8 cellular contexts compared by ENCODE assay signal in the genomic region with DNA sequence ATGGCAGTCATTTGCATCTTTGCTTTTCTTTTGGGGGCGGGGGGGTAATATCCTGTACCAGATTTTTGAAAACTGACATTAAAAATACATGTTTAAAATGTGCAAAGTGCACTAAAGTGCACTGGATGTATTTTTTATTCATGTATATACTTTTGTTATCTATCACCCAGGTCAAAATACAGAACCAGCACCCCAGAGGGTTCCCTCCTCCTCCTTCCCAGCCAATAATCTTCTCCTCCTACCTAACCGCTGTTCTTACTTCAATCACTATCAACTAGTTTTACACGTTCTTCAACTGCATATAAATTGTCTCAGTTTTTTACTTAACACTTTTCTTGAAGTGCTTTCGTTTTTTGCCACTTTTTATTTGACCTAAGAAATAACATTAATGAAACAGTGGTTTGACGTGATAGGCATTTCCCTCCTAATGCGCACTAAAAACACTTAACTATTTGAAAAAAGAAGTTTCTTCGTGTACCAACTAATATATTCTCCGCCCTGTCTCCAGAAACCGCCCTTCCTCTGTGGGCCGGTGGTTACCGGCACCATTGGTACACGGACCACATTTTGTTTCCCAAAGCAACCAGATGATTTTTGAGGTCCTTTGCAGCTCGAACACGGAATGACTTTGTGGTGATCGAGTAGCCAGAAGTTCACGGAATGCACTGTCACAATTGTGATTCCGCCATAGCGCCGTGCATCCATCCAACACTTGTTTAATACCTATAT. TPM values are rescaled to one million over a fixed set of nuclear protein-coding genes. Genes with fewer than 3 reads are reported as not detected.
DNase-seq lines count a peak whose midpoint lies in the region; ATAC-seq and TF ChIP-seq lines count a peak whose summit lies in the region.

No MANE protein-coding gene starts in this region.

- H3K27ac ChIP-seq in HUES6 (ENCODE audit: low read depth, low read length) (peak overlapping the region; percentile 36; the same call in 1 of the 2 replicates), gastrocnemius medialis (peak overlapping the region; percentile 86 to 94 (median 92))

- TF ChIP-seq CTCF in fibroblast of villous mesenchyme (IDR thresholded peaks at IDR 0.05; ENCODE audit: insufficient read depth, low read depth, low read length) (no peak), gastrocnemius medialis (IDR thresholded peaks at IDR 0.05 in 4 of 5, conservative IDR thresholded peaks at IDR 0.05 in 1 of 5) (no peak)

- H3K4me3 ChIP-seq in HUES6 (ENCODE audit: low read depth, low read length), result peak overlapping the region; percentile 84
- H3K4me3 ChIP-seq in fibroblast of villous mesenchyme (ENCODE audit: low read depth, low read length), result peak overlapping the region; percentile 69
- peak overlapping the region; percentile 74 to 94 (median 91) for H3K4me3 ChIP-seq in gastrocnemius medialis

- TF ChIP-seq POLR2A in gastrocnemius medialis (IDR thresholded peaks at IDR 0.05), result no peak

- intact Hi-C loops in gastrocnemius medialis (cut with DNase I; ENCODE audit: low total_unique reads), result loop anchor here (2.0 to 5.0 kb wide), 2 partner anchors 49 to 203 kb away; no protein-coding TSS in a partner anchor

- DNase-seq in AG20443 (ENCODE audit: low spot score) (peak; percentile 27), activated T-cell treated with anti-CD3 and anti-CD28 coated beads for 24 hours (ENCODE audit: low read depth) (peak; percentile 23), fibroblast of villous mesenchyme (ENCODE audit: low read depth) (no peak), gastrocnemius medialis (no peak), RKO (ENCODE audit: low spot score) (no peak)

- H3K9me3 ChIP-seq in HUES6 (ENCODE audit: control insufficient read depth, insufficient read depth, low read depth, low read length) (no peaks in the 10 kb centered on the region), gastrocnemius medialis (no peaks in the 10 kb centered on the region)

- in situ Hi-C loops in gastrocnemius medialis (cut with MboI; ENCODE audit: low sequenced_read_pairs in 4 of 4), result no loop called here

- H3K27me3 ChIP-seq in HUES6 (ENCODE audit: control insufficient read depth, insufficient read depth, low read length) (no peaks in the 10 kb centered on the region), gastrocnemius medialis (peaks cover 0 to 2% (median 0%) of the 10 kb centered on the region in 3 donors)

- H3K36me3 ChIP-seq in HUES6 (ENCODE audit: control insufficient read depth, insufficient read depth, low read length) (no peaks in the 10 kb centered on the region), gastrocnemius medialis (no peaks in the 10 kb centered on the region)

- peak overlapping the region; percentile 71 for H3K9ac ChIP-seq in HUES6 (ENCODE audit: low read length)

- ATAC-seq in gastrocnemius medialis, result no peak
- ATAC-seq in GM18502 (IDR thresholded peaks at IDR 0.05; ENCODE audit: poor library complexity, unreplicated experiment), result no peak
- no peak for ATAC-seq in HG02885 (IDR thresholded peaks at IDR 0.05; ENCODE audit: poor library complexity, unreplicated experiment)

- H3K4me1 ChIP-seq in HUES6 (ENCODE audit: control insufficient read depth, insufficient read depth, low read length) (peaks cover 23% of the 10 kb centered on the region; the same call in 1 of the 2 replicates), gastrocnemius medialis (peaks cover 6 to 11% of the 10 kb centered on the region in 2 donors)

RNA-seq across cellular contexts. Expression of a gene that starts 0.8 kb away (rescaled TPM):
- total RNA-seq in fibroblast of villous mesenchyme (116 and 164 TPM in 2 replicates), gastrocnemius medialis (100 to 1,000 TPM; 127 to 481 (median 172) TPM)

Comparison
In these comparisons a context has a peak if more than half of its experiments do, and no peak if none do; other contexts are left out.
1. DNase-seq: peak in AG20443 (single experiment) and activated T-cell treated with anti-CD3 and anti-CD28 coated beads for 24 hours (single experiment); none in fibroblast of villous mesenchyme (single experiment), gastrocnemius medialis (0 of 2) and RKO (single experiment).
2. Peak in every context shown above with its lines, with median percentiles within 50 percentile points of each other: H3K4me3 ChIP-seq.